Comparison of ENCODE assay signal across 9 cellular contexts in the genomic region with DNA sequence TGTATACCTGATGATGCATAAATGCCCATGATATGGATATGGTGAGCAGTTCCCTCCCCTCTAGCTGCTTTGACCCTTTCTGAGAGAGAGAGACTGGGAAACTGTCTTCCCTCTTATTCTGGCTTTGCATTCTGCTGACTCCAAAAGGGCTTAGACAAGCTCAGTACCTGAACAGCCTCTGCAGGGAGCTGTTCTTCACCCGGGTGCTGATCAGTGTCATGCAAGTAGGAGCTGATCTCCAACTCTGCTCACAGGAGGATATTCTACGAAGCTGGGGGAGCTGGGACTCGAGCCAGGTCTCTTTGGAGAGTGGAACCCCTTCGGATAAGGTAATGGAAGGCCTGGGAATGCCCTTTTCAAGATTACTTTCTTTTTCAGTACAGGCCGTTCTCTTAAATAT.
DNase-seq lines count a peak whose midpoint lies in the region; ATAC-seq, FAIRE-seq and TF ChIP-seq lines count a peak whose summit lies in the region.
"Had no signal": no experiment of that assay in that cellular context is flagged by ENCODE, and none has a peak within 500 bp of the region (broad histone marks: within the 10 kb centered on the region; RNA-seq: fewer than 3 reads in every experiment).

No MANE protein-coding gene starts in this region.

- no peak overlapping the region for H4K91ac ChIP-seq in neuronal stem cell (ENCODE audit: low read depth, low read length, poor library complexity)

- no peak overlapping the region for H3K4me3 Mint-ChIP-seq in CD4-positive, alpha-beta T cell

- no peaks in the 10 kb centered on the region for H3K36me3 ChIP-seq in endothelial cell of umbilical vein (ENCODE audit: control insufficient read depth in 2 of 2, extremely low read depth in 1 of 2, insufficient read depth in 2 of 2, low read length in 2 of 2)
- no peaks in the 10 kb centered on the region for H3K36me3 ChIP-seq in neuronal stem cell (replicated peaks in 1 of 2; ENCODE audit: control insufficient read depth in 2 of 2, insufficient read depth in 2 of 2, low read length in 2 of 2)

- FAIRE-seq in endothelial cell of umbilical vein (lab: Jason Lieb, UNC), result no peak

- no peak overlapping the region for H2BK120ac ChIP-seq in neuronal stem cell (ENCODE audit: low read depth, low read length)

- H3K4me1 ChIP-seq in endothelial cell of umbilical vein (ENCODE audit: control insufficient read depth, extremely low read depth, insufficient read depth, low read length) (no peaks in the 10 kb centered on the region), neuronal stem cell (ENCODE audit: control insufficient read depth in 2 of 2, insufficient read depth in 1 of 2, low read depth in 1 of 2, low read length in 2 of 2) (peaks cover 0 to 4% of the 10 kb centered on the region in 2 donors)

- H3K14ac ChIP-seq in neuronal stem cell (ENCODE audit: low read length), result no peak overlapping the region

- intact Hi-C loops in endothelial cell of umbilical vein (cut with micrococcal nuclease), result no loop called here
- intact Hi-C loops in CD4-positive, alpha-beta T cell (cut with DNase I, micrococcal nuclease), result no loop called here

- no TSS peak for BruUV-seq in endothelial cell of umbilical vein (replicated peaks; lab: Mats Ljungman, UMichigan)

- H3K4me3 ChIP-seq in endothelial cell of umbilical vein (replicated peaks in 1 of 3; ENCODE audit: insufficient read depth in 1 of 3, low read depth in 1 of 3, low read length in 3 of 3) (no peak overlapping the region), neuronal stem cell (ENCODE audit: low read length in 2 of 2) (no peak overlapping the region)

- H3K4me1 Mint-ChIP-seq in CD4-positive, alpha-beta T cell (ENCODE audit: low read depth), result no peaks in the 10 kb centered on the region

- H3K9me3 Mint-ChIP-seq in CD4-positive, alpha-beta T cell, result no peaks in the 10 kb centered on the region

- no peak overlapping the region for H2AK5ac ChIP-seq in neuronal stem cell (ENCODE audit: low read depth, low read length)

- no peak for TF ChIP-seq CTCF in endothelial cell of umbilical vein (IDR thresholded peaks at IDR 0.05; ENCODE audit: extremely low read depth in 1 of 2, insufficient read depth in 1 of 2, low read depth in 1 of 2, low read length in 2 of 2)
- no peak for TF ChIP-seq CTCF in GM10248 (IDR thresholded peaks at IDR 0.05; ENCODE audit: control extremely low read depth, extremely low read depth, low read depth, missing control alignments)
- no peak for TF ChIP-seq CTCF in CD4-positive, alpha-beta T cell (IDR thresholded peaks at IDR 0.05)

- H3K9ac ChIP-seq in endothelial cell of umbilical vein (replicated peaks; ENCODE audit: extremely low read depth, insufficient read depth, low read length), result no peak overlapping the region
- H3K9ac ChIP-seq in neuronal stem cell (ENCODE audit: low read depth, low read length, poor library complexity), result no peak overlapping the region

- H3K27me3 ChIP-seq in endothelial cell of umbilical vein (ENCODE audit: control insufficient read depth in 2 of 2, insufficient read depth in 2 of 2, low read length in 2 of 2), result no peaks in the 10 kb centered on the region
- no peaks in the 10 kb centered on the region for H3K27me3 ChIP-seq in neuronal stem cell (ENCODE audit: control insufficient read depth in 3 of 3, insufficient read depth in 3 of 3, low read depth in 1 of 3, low read length in 3 of 3)
- H3K27me3 ChIP-seq in CD4-positive, alpha-beta T cell (ENCODE audit: control insufficient read depth, insufficient read depth, low read length), result no peaks in the 10 kb centered on the region

- no peak overlapping the region for H4K8ac ChIP-seq in neuronal stem cell (ENCODE audit: low read depth, low read length)

- no peak overlapping the region for H3K27ac Mint-ChIP-seq in CD4-positive, alpha-beta T cell

- H3K27ac ChIP-seq in endothelial cell of umbilical vein (ENCODE audit: insufficient read depth, low read depth, low read length) (no peak overlapping the region), neuronal stem cell (replicated peaks; ENCODE audit: low read length) (no peak overlapping the region)
- no peak overlapping the region for H3K27ac ChIP-seq in CD4-positive, alpha-beta T cell (ENCODE audit: low read depth, low read length)

- H3K27me3 Mint-ChIP-seq in CD4-positive, alpha-beta T cell, result peaks cover 11% of the 10 kb centered on the region

- ATAC-seq in CD4-positive, alpha-beta T cell (ENCODE audit: poor library complexity), result no peak
- no peak for ATAC-seq in GM18858 (IDR thresholded peaks at IDR 0.05; ENCODE audit: unreplicated experiment)

- no peak overlapping the region for H2BK15ac ChIP-seq in neuronal stem cell (ENCODE audit: low read length)

- H2BK5ac ChIP-seq in neuronal stem cell (ENCODE audit: low read length), result no peak overlapping the region

- no peaks in the 10 kb centered on the region for H3K79me2 ChIP-seq in endothelial cell of umbilical vein (ENCODE audit: control insufficient read depth, insufficient read depth, low read length)

- no CpG with 5 or more reads among the region's 5 CpGs for whole genome bisulfite sequencing in neuronal stem cell (ENCODE audit: extremely low coverage in 2 of 2, insufficient read length in 2 of 2, insufficient replicate concordance in 1 of 2), 2 donors

- no peak overlapping the region for H2BK12ac ChIP-seq in neuronal stem cell (ENCODE audit: low read length)

- no peaks in the 10 kb centered on the region for H3K79me1 ChIP-seq in neuronal stem cell (ENCODE audit: low read depth, low read length)

- dilution Hi-C loops in endothelial cell of umbilical vein (cut with MboI; ENCODE audit: extremely low pct_ligation_motif_present, low sequenced_read_pairs), result no loop called here

- no peaks in the 10 kb centered on the region for H3K9me1 ChIP-seq in endothelial cell of umbilical vein (replicated peaks; ENCODE audit: control insufficient read depth, extremely low read depth, insufficient read depth, low read length)

- H3K23ac ChIP-seq in neuronal stem cell (ENCODE audit: low read depth, low read length, poor library complexity), result no peak overlapping the region

- DNase-seq in H4 (ENCODE audit: low spot score) (peak; percentile 13), NCI-H1048 (lab: John Stamatoyannopoulos, UW) (peak; percentile 0), endothelial cell of umbilical vein (ENCODE audit: low read depth, low spot score) (peak; percentile 55), neuronal stem cell (ENCODE audit: low spot score) (peak; percentile 58), GM10248 (ENCODE audit: extremely low spot score) (no peak)
- no peak for DNase-seq in activated CD8-positive, alpha-beta memory T cell treated with anti-CD3 and anti-CD28 coated beads, Interleukin-2, amount 50 U/mL, for 4 hours
- no peak for DNase-seq in CD4-positive, alpha-beta T cell
- DNase-seq: KG1 had no signal

- H2AFZ ChIP-seq in endothelial cell of umbilical vein (ENCODE audit: low read depth, low read length) (no peak overlapping the region), neuronal stem cell (ENCODE audit: low read length) (no peak overlapping the region)

- H3K36me3 Mint-ChIP-seq in CD4-positive, alpha-beta T cell (ENCODE audit: low read depth), result no peaks in the 10 kb centered on the region

- H3K18ac ChIP-seq in neuronal stem cell (ENCODE audit: low read length), result no peak overlapping the region

- POLR2A ChIA-PET in endothelial cell of umbilical vein (lab: Charles Lee), result interaction anchor here (0.6 kb wide), 1 partner anchor 28 kb away, joined by 3 read pairs; no protein-coding TSS in a partner anchor
- POLR2A ChIA-PET in GM10248 (lab: Yijun Ruan, JAX), result no interaction called here
- POLR2A ChIA-PET in CD4-positive, alpha-beta T cell (lab: Charles Lee), result no interaction called here

- no peak for TF ChIP-seq POLR2A in endothelial cell of umbilical vein (IDR thresholded peaks at IDR 0.05; ENCODE audit: low read depth, low read length)

- H3K9me3 ChIP-seq in endothelial cell of umbilical vein (replicated peaks; ENCODE audit: control insufficient read depth, insufficient read depth, low read length) (no peaks in the 10 kb centered on the region), neuronal stem cell (replicated peaks in 1 of 2; ENCODE audit: control insufficient read depth in 2 of 2, insufficient read depth in 1 of 2, low read depth in 1 of 2, low read length in 2 of 2) (no peaks in the 10 kb centered on the region)
- no peaks in the 10 kb centered on the region for H3K9me3 ChIP-seq in CD4-positive, alpha-beta T cell (ENCODE audit: control insufficient read depth, low read length)

- no peaks in the 10 kb centered on the region for H4K20me1 ChIP-seq in endothelial cell of umbilical vein (replicated peaks; ENCODE audit: control insufficient read depth, extremely low read depth, insufficient read depth, low read length)

- H3K4me2 ChIP-seq in endothelial cell of umbilical vein (ENCODE audit: insufficient read depth, low read length), result no peak overlapping the region
- no peak overlapping the region for H3K4me2 ChIP-seq in neuronal stem cell (ENCODE audit: insufficient read depth, low read length, poor library complexity, severe bottlenecking)

- H3K4ac ChIP-seq in neuronal stem cell (ENCODE audit: low read length), result no peak overlapping the region

- CTCF ChIA-PET in endothelial cell of umbilical vein (lab: Charles Lee), result interaction anchor here (0.9 to 1.5 kb wide), 4 partner anchors 12 to 255 kb away, joined by 3 to 4 read pairs (median 4); no protein-coding TSS in a partner anchor
- CTCF ChIA-PET in GM10248 (lab: Yijun Ruan, JAX), result interaction anchor here (1.1 to 2.2 kb wide), 3 partner anchors 10 to 33 kb away, joined by 3 to 6 read pairs (median 5); no protein-coding TSS in a partner anchor
- CTCF ChIA-PET in CD4-positive, alpha-beta T cell (lab: Charles Lee), result no interaction called here

TF ChIP-seq in endothelial cell of umbilical vein, 7 proteins besides CTCF, POLR2A, EP300 and RAD21:
- TF ChIP-seq JUN (IDR thresholded peaks at IDR 0.05; ENCODE audit: borderline replicate concordance, insufficient read depth, insufficient read length, low read depth) (no peak), GATA2 (IDR thresholded peaks at IDR 0.05; ENCODE audit: insufficient read depth, insufficient read length, low read depth, low read length) (no peak), EZH2 (IDR thresholded peaks at IDR 0.05; ENCODE audit: borderline replicate concordance, low read depth, low read length, severe bottlenecking) (no peak), POLR2AphosphoS5 (IDR thresholded peaks at IDR 0.05; ENCODE audit: insufficient read depth, low read depth, low read length) (no peak), MYC (IDR thresholded peaks at IDR 0.05; ENCODE audit: low read depth, low read length) (no peak), FOS (IDR thresholded peaks at IDR 0.05; ENCODE audit: borderline replicate concordance, insufficient read depth, low read length) (no peak)
- TF ChIP-seq, protein P1, sequence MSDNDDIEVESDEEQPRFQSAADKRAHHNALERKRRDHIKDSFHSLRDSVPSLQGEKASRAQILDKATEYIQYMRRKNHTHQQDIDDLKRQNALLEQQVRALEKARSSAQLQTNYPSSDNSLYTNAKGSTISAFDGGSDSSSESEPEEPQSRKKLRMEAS (IDR thresholded peaks at IDR 0.05; ENCODE audit: insufficient read depth, insufficient read length), result no peak
TF ChIP-seq in endothelial cell of umbilical vein: peak in this region for 0.

Comparison
In these comparisons a context has a peak if more than half of its experiments do, and no peak if none do; other contexts are left out.
1. DNase-seq: peak in H4 (single experiment), NCI-H1048 (single experiment), endothelial cell of umbilical vein (single experiment) and neuronal stem cell (single experiment); none in activated CD8-positive, alpha-beta memory T cell treated with anti-CD3 and anti-CD28 coated beads, Interleukin-2, amount 50 U/mL, for 4 hours (single experiment), GM10248 (single experiment) and CD4-positive, alpha-beta T cell (0 of 10).